In genomic region chr10:114616103-114616502, GRCh38 we compare ENCODE assay signal across 2 cellular contexts.
TF ChIP-seq lines count a peak whose summit lies in the region.

No MANE protein-coding gene starts in this region.

TF ChIP-seq in liver, 16 proteins besides CTCF, POLR2A, EP300 and RAD21 (continued from another document):
- TF ChIP-seq REST (IDR thresholded peaks at IDR 0.05) = no peak
- no peak for TF ChIP-seq JUND (IDR thresholded peaks at IDR 0.05)
- TF ChIP-seq GABPA (IDR thresholded peaks at IDR 0.05 in 1 of 2, conservative IDR thresholded peaks at IDR 0.05 in 1 of 2) = no peak
- TF ChIP-seq HNF4A (conservative IDR thresholded peaks at IDR 0.05) = no peak
- no peak for TF ChIP-seq ZBTB33 (IDR thresholded peaks at IDR 0.05)
- no peak for TF ChIP-seq YY1 (IDR thresholded peaks at IDR 0.05)
- TF ChIP-seq EGR1 (IDR thresholded peaks at IDR 0.05; ENCODE audit: low read depth in 2 of 2) = no peak
- no peak for TF ChIP-seq SP1 (IDR thresholded peaks at IDR 0.05)

TF ChIP-seq in HepG2, 621 proteins besides CTCF, POLR2A, EP300 and RAD21 (continued from another document):
- TF ChIP-seq NFKBIZ (CRISPR knock-in tag; IDR thresholded peaks at IDR 0.05) (no peak), ELF3 (CRISPR knock-in tag; IDR thresholded peaks at IDR 0.05) (no peak), NCOR1 (IDR thresholded peaks at IDR 0.05; ENCODE audit: borderline replicate concordance, low read length) (no peak), SOX6 (IDR thresholded peaks at IDR 0.05) (no peak), SOX6 (CRISPR knock-in tag; IDR thresholded peaks at IDR 0.05) (no peak), IKZF4 (CRISPR knock-in tag; IDR thresholded peaks at IDR 0.05; ENCODE audit: borderline replicate concordance, low read depth, not compliant biosample characterization) (no peak), ZNF512 (CRISPR knock-in tag; IDR thresholded peaks at IDR 0.05) (no peak), ZNF746 (CRISPR knock-in tag; IDR thresholded peaks at IDR 0.05) (no peak), JUND (CRISPR knock-in tag; IDR thresholded peaks at IDR 0.05) (no peak)
